ENCODE assay signal across 1 cellular context in genomic region chr3:52827866-52828376, GRCh38.
TF ChIP-seq lines count a peak whose summit lies in the region.

No MANE protein-coding gene starts in this region.

TF ChIP-seq in HepG2, 621 proteins besides CTCF, POLR2A, EP300 and RAD21 (continued from another document and continues in another):
- TF ChIP-seq, protein P1, sequence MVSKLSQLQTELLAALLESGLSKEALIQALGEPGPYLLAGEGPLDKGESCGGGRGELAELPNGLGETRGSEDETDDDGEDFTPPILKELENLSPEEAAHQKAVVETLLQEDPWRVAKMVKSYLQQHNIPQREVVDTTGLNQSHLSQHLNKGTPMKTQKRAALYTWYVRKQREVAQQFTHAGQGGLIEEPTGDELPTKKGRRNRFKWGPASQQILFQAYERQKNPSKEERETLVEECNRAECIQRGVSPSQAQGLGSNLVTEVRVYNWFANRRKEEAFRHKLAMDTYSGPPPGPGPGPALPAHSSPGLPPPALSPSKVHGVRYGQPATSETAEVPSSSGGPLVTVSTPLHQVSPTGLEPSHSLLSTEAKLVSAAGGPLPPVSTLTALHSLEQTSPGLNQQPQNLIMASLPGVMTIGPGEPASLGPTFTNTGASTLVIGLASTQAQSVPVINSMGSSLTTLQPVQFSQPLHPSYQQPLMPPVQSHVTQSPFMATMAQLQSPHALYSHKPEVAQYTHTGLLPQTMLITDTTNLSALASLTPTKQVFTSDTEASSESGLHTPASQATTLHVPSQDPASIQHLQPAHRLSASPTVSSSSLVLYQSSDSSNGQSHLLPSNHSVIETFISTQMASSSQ (IDR thresholded peaks at IDR 0.05; ENCODE audit: low read depth), result peak; percentile 90
- TF ChIP-seq, protein P1 (CRISPR knock-in tag; IDR thresholded peaks at IDR 0.05; ENCODE audit: borderline replicate concordance), result peak; percentile 97
- TF ChIP-seq SNAPC2 (CRISPR knock-in tag; IDR thresholded peaks at IDR 0.05), result 0 out of 2 replicates have a peak, but pooled peaks have one; percentile 48
- peak; percentile 52; the same call in 1 of the 2 replicates for TF ChIP-seq MLX (CRISPR knock-in tag; IDR thresholded peaks at IDR 0.05)
- TF ChIP-seq HOXA3 (CRISPR knock-in tag; IDR thresholded peaks at IDR 0.05), result no peak; the same call in 1 of the 2 replicates
- TF ChIP-seq ZNF263 (CRISPR knock-in tag; IDR thresholded peaks at IDR 0.05), result peak; percentile 89
- no peak for TF ChIP-seq ZNF503 (CRISPR knock-in tag; IDR thresholded peaks at IDR 0.05)
- no peak for TF ChIP-seq ZNF564 (CRISPR knock-in tag; IDR thresholded peaks at IDR 0.05)
- TF ChIP-seq FOXA3 (CRISPR knock-in tag; IDR thresholded peaks at IDR 0.05), result peak; percentile 41; the same call in 1 of the 2 replicates
- peak in 1 of 2 experiments; percentile 49; a peak in 1 of 4 replicates for TF ChIP-seq KLF16 (CRISPR knock-in tag; IDR thresholded peaks at IDR 0.05)
- TF ChIP-seq, protein P2, sequence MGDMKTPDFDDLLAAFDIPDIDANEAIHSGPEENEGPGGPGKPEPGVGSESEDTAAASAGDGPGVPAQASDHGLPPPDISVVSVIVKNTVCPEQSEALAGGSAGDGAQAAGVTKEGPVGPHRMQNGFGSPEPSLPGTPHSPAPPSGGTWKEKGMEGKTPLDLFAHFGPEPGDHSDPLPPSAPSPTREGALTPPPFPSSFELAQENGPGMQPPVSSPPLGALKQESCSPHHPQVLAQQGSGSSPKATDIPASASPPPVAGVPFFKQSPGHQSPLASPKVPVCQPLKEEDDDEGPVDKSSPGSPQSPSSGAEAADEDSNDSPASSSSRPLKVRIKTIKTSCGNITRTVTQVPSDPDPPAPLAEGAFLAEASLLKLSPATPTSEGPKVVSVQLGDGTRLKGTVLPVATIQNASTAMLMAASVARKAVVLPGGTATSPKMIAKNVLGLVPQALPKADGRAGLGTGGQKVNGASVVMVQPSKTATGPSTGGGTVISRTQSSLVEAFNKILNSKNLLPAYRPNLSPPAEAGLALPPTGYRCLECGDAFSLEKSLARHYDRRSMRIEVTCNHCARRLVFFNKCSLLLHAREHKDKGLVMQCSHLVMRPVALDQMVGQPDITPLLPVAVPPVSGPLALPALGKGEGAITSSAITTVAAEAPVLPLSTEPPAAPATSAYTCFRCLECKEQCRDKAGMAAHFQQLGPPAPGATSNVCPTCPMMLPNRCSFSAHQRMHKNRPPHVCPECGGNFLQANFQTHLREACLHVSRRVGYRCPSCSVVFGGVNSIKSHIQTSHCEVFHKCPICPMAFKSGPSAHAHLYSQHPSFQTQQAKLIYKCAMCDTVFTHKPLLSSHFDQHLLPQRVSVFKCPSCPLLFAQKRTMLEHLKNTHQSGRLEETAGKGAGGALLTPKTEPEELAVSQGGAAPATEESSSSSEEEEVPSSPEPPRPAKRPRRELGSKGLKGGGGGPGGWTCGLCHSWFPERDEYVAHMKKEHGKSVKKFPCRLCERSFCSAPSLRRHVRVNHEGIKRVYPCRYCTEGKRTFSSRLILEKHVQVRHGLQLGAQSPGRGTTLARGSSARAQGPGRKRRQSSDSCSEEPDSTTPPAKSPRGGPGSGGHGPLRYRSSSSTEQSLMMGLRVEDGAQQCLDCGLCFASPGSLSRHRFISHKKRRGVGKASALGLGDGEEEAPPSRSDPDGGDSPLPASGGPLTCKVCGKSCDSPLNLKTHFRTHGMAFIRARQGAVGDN (CRISPR knock-in tag; IDR thresholded peaks at IDR 0.05), result peak; percentile 72
- TF ChIP-seq, protein P3, sequence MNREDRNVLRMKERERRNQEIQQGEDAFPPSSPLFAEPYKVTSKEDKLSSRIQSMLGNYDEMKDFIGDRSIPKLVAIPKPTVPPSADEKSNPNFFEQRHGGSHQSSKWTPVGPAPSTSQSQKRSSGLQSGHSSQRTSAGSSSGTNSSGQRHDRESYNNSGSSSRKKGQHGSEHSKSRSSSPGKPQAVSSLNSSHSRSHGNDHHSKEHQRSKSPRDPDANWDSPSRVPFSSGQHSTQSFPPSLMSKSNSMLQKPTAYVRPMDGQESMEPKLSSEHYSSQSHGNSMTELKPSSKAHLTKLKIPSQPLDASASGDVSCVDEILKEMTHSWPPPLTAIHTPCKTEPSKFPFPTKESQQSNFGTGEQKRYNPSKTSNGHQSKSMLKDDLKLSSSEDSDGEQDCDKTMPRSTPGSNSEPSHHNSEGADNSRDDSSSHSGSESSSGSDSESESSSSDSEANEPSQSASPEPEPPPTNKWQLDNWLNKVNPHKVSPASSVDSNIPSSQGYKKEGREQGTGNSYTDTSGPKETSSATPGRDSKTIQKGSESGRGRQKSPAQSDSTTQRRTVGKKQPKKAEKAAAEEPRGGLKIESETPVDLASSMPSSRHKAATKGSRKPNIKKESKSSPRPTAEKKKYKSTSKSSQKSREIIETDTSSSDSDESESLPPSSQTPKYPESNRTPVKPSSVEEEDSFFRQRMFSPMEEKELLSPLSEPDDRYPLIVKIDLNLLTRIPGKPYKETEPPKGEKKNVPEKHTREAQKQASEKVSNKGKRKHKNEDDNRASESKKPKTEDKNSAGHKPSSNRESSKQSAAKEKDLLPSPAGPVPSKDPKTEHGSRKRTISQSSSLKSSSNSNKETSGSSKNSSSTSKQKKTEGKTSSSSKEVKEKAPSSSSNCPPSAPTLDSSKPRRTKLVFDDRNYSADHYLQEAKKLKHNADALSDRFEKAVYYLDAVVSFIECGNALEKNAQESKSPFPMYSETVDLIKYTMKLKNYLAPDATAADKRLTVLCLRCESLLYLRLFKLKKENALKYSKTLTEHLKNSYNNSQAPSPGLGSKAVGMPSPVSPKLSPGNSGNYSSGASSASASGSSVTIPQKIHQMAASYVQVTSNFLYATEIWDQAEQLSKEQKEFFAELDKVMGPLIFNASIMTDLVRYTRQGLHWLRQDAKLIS (CRISPR knock-in tag; IDR thresholded peaks at IDR 0.05), result no peak
- TF ChIP-seq ZFX (CRISPR knock-in tag; IDR thresholded peaks at IDR 0.05; ENCODE audit: low read depth), result peak; percentile 30; the same call in 1 of the 2 replicates
- TF ChIP-seq TARDBP (CRISPR knock-in tag; IDR thresholded peaks at IDR 0.05), result peak; percentile 86; the same call in 1 of the 2 replicates
- no peak for TF ChIP-seq SOX13 (IDR thresholded peaks at IDR 0.05)
- TF ChIP-seq SOX13 (CRISPR knock-in tag; conservative IDR thresholded peaks at IDR 0.05 in 1 of 2, IDR thresholded peaks at IDR 0.05 in 1 of 2), result peak in 1 of 2 experiments; percentile 40; a peak in 2 of 4 replicates
- TF ChIP-seq HOXD1 (CRISPR knock-in tag; IDR thresholded peaks at IDR 0.05), result no peak
- TF ChIP-seq UBTF (CRISPR knock-in tag; IDR thresholded peaks at IDR 0.05), result 0 out of 2 replicates have a peak, but pooled peaks have one; percentile 23
- TF ChIP-seq ZNF580 (CRISPR knock-in tag; IDR thresholded peaks at IDR 0.05; ENCODE audit: borderline replicate concordance, low read depth), result peak; percentile 64; the same call in 1 of the 2 replicates
- TF ChIP-seq ZNF740 (CRISPR knock-in tag; IDR thresholded peaks at IDR 0.05), result peak; percentile 67; the same call in 1 of the 2 replicates
- no peak for TF ChIP-seq PLRG1 (conservative IDR thresholded peaks at IDR 0.05)
- no peak for TF ChIP-seq ZNF432 (CRISPR knock-in tag; IDR thresholded peaks at IDR 0.05; ENCODE audit: borderline replicate concordance)
- peak; percentile 65; the same call in 1 of the 2 replicates for TF ChIP-seq HDAC2 (CRISPR knock-in tag; IDR thresholded peaks at IDR 0.05)
- TF ChIP-seq RXRA (CRISPR knock-in tag; IDR thresholded peaks at IDR 0.05), result peak; percentile 67
- TF ChIP-seq, protein P4, sequence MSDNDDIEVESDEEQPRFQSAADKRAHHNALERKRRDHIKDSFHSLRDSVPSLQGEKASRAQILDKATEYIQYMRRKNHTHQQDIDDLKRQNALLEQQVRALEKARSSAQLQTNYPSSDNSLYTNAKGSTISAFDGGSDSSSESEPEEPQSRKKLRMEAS (IDR thresholded peaks at IDR 0.05), result peak; percentile 35; the same call in 1 of the 2 replicates
- TF ChIP-seq KMT2A (CRISPR knock-in tag; IDR thresholded peaks at IDR 0.05), result no peak
- peak; percentile 42; the same call in 1 of the 2 replicates for TF ChIP-seq MTA1 (CRISPR knock-in tag; IDR thresholded peaks at IDR 0.05; ENCODE audit: borderline replicate concordance)
- 0 out of 2 replicates have a peak, but pooled peaks have one; percentile 14 for TF ChIP-seq MEF2D (CRISPR knock-in tag; IDR thresholded peaks at IDR 0.05)
- TF ChIP-seq ZNF792 (CRISPR knock-in tag; IDR thresholded peaks at IDR 0.05), result 0 out of 2 replicates have a peak, but pooled peaks have one; percentile 15
- TF ChIP-seq SOX6 (IDR thresholded peaks at IDR 0.05), result no peak
- peak; percentile 45 for TF ChIP-seq SOX6 (CRISPR knock-in tag; IDR thresholded peaks at IDR 0.05)
- peak; percentile 39; the same call in 1 of the 2 replicates for TF ChIP-seq PAXIP1 (CRISPR knock-in tag; conservative IDR thresholded peaks at IDR 0.05)
- peak; percentile 69; the same call in 1 of the 2 replicates for TF ChIP-seq ERF (CRISPR knock-in tag; IDR thresholded peaks at IDR 0.05)
- no peak for TF ChIP-seq GFI1 (CRISPR knock-in tag; IDR thresholded peaks at IDR 0.05; ENCODE audit: borderline replicate concordance)
- no peak for TF ChIP-seq HMG20B (CRISPR knock-in tag; conservative IDR thresholded peaks at IDR 0.05)
- no peak for TF ChIP-seq ZNF549 (CRISPR knock-in tag; IDR thresholded peaks at IDR 0.05)
- 0 out of 2 replicates have a peak, but pooled peaks have one; percentile 21 for TF ChIP-seq ZBTB42 (CRISPR knock-in tag; IDR thresholded peaks at IDR 0.05)
